ENCODE assay signal across 24 cellular contexts in genomic region chr19:3995619-3996018, GRCh38.
"Had no signal": no experiment of that assay in that cellular context is flagged by ENCODE, and none has a peak within 500 bp of the region (broad histone marks: within the 10 kb centered on the region; RNA-seq: fewer than 3 reads in every experiment).

No MANE protein-coding gene starts in this region.

- H3K36me3 ChIP-seq: ascending aorta, gastrocnemius medialis had no signal

- H3K4me1 ChIP-seq: ascending aorta, gastrocnemius medialis had no signal

- H3K9me3 ChIP-seq: ascending aorta, gastrocnemius medialis had no signal

- DNase-seq: activated CD4-positive, alpha-beta memory T cell treated with anti-CD3 and anti-CD28 coated beads, Interleukin-2, amount 10 ng/mL, durations not matched to agents 7 days and 5 days; activated CD4-positive, alpha-beta T cell treated with anti-CD3 and anti-CD28 coated beads for 4 hours; activated CD4-positive, alpha-beta T cell treated with anti-CD3 and anti-CD28 coated beads, Interleukin-2, amount 10 ng/mL, durations not matched to agents 7 days and 5 days; activated CD4-positive, alpha-beta T cell treated with anti-CD3 and anti-CD28 coated beads, Interleukin-2, amount 50 U/mL, for 4 hours; activated CD4-positive, CD25-positive, alpha-beta regulatory T cell; activated CD4-positive, CD25-positive, alpha-beta regulatory T cell treated with anti-CD3 and anti-CD28 coated beads, Interleukin-2, amount 50 U/mL, for 72 hours; activated CD8-positive, alpha-beta memory T cell treated with anti-CD3 and anti-CD28 coated beads, Interleukin-2, amount 50 U/mL, for 48 hours; activated gamma-delta T cell; activated naive CD4-positive, alpha-beta T cell; activated naive CD4-positive, alpha-beta T cell treated with anti-CD3 and anti-CD28 coated beads, Interleukin-2, amount 10 ng/mL, durations not matched to agents 7 days and 5 days; activated naive CD8-positive, alpha-beta T cell treated with anti-CD3 and anti-CD28 coated beads, Interleukin-2, amount 10 ng/mL, durations not matched to agents 7 days and 5 days; activated T-cell treated with anti-CD3 and anti-CD28 coated beads for 4 hours; activated T-cell treated with anti-CD3 and anti-CD28 coated beads, Interleukin-2, amount 50 U/mL, for 24 hours; activated T-cell treated with anti-CD3 and anti-CD28 coated beads, Interleukin-2, amount 50 U/mL, for 72 hours; dorsolateral prefrontal cortex; effector memory CD4-positive, alpha-beta T cell; endodermal cell; foreskin fibroblast; gastrocnemius medialis; glutamatergic neuron; T-helper 2 cell had no signal

- FAIRE-seq: bronchial epithelial cell had no signal

- H3K27me3 ChIP-seq: ascending aorta, dorsolateral prefrontal cortex, gastrocnemius medialis had no signal

- H3K27ac ChIP-seq: ascending aorta, coronary artery, gastrocnemius medialis had no signal

- H3K4me3 ChIP-seq: ascending aorta, coronary artery, dorsolateral prefrontal cortex, gastrocnemius medialis had no signal
